12 cellular contexts compared by ENCODE assay signal in the genomic region with DNA sequence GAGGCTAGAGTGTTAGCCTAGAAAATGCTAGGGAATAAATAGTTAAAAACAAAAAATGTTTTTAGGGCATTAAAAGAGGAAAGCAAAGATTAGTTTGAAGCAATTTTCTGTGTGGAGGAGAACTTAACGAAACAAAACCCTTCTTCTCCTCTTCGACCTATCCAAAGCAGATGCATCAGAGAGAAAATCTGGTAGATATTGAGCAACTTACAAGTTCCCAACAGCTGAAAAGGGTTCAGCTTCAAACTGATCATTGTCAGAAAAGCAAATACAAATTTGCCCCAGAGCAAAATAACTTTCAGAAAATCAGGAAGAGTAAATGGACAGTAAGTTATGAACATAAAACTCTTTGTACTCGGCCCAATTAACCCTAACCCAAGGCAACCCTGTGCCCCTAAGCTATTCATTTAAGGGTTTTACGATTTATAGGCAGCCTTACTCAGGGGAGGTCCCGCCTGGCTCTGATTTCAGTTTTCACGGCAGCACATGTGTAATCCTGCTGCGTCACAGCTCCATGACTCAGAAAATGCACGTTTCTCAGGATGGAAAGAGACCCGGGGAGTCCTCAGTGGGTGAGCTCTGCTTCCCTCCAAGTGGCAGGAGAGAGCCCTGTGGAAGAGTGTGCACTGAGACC.
DNase-seq lines count a peak whose midpoint lies in the region; ATAC-seq and TF ChIP-seq lines count a peak whose summit lies in the region.
"Had no signal": no experiment of that assay in that cellular context is flagged by ENCODE, and none has a peak within 500 bp of the region (broad histone marks: within the 10 kb centered on the region; RNA-seq: fewer than 3 reads in every experiment).

No MANE protein-coding gene starts in this region.

- ATAC-seq in sciatic nerve (peak; percentile 90), HG02885 (IDR thresholded peaks at IDR 0.05; ENCODE audit: poor library complexity, unreplicated experiment) (no peak)
- no peak for ATAC-seq in activated CD8-positive, alpha-beta T cell treated with anti-CD3 and anti-CD28 coated beads, Interleukin-2, amount 10 ng/mL, durations not matched to agents 7 days and 5 days
- ATAC-seq: left cardiac atrium had no signal

- no peaks in the 10 kb centered on the region for H3K4me1 Mint-ChIP-seq in activated CD8-positive, alpha-beta T cell treated with anti-CD3 and anti-CD28 coated beads, Interleukin-2, amount 10 ng/mL, durations not matched to agents 7 days and 5 days (ENCODE audit: low read depth)

- no peak for TF ChIP-seq EP300 in esophagus muscularis mucosa (IDR thresholded peaks at IDR 0.05)

- H3K79me2 ChIP-seq in OCI-LY7 (ENCODE audit: insufficient read depth, low read depth, low read length): no peaks in the 10 kb centered on the region

- TF ChIP-seq POLR2A in esophagus muscularis mucosa (IDR thresholded peaks at IDR 0.05; ENCODE audit: low read depth): no peak

- no peak overlapping the region for H2AFZ ChIP-seq in OCI-LY7 (ENCODE audit: low read length)

- no peaks in the 10 kb centered on the region; the same call in 1 of the 2 replicates for H3K4me1 ChIP-seq in SJCRH30
- no peaks in the 10 kb centered on the region for H3K4me1 ChIP-seq in esophagus muscularis mucosa
- no peaks in the 10 kb centered on the region for H3K4me1 ChIP-seq in OCI-LY7 (ENCODE audit: insufficient read depth, low read length, poor library complexity, severe bottlenecking)

- 34% methylated on average over 9 of the region's 9 CpGs for WGBS in esophagus muscularis mucosa

- H3K4me2 ChIP-seq in OCI-LY7 (ENCODE audit: low read length): no peak overlapping the region

- H3K36me3 ChIP-seq in SJCRH30 (no peaks in the 10 kb centered on the region), esophagus muscularis mucosa (no peaks in the 10 kb centered on the region), OCI-LY7 (ENCODE audit: insufficient read depth, low read length) (no peaks in the 10 kb centered on the region)

- no peak overlapping the region for H3K4me3 Mint-ChIP-seq in activated CD8-positive, alpha-beta T cell treated with anti-CD3 and anti-CD28 coated beads, Interleukin-2, amount 10 ng/mL, durations not matched to agents 7 days and 5 days
- H3K4me3 Mint-ChIP-seq: T-helper 1 cell treated with Interleukin-12 subunit alpha and Interleukin-12 subunit beta and Interleukin-4 antibody, amounts not matched to agents 30 μg/mL and 1 μg/mL, for 36 hours had no signal

- intact Hi-C loops in esophagus muscularis mucosa (cut with DNase I): no loop called here
- intact Hi-C loops in sciatic nerve (cut with DNase I): no loop called here
- intact Hi-C loops in OCI-LY7 (cut with micrococcal nuclease; ENCODE audit: unreplicated experiment): no loop called here

- H3K27ac ChIP-seq in SJCRH30 (no peak overlapping the region), esophagus muscularis mucosa (replicated peaks in 1 of 4) (no peak overlapping the region), OCI-LY7 (ENCODE audit: low read depth, low read length, poor library complexity, severe bottlenecking) (no peak overlapping the region)

- H3K9me2 ChIP-seq in OCI-LY7 (ENCODE audit: insufficient read depth, low read length): no peaks in the 10 kb centered on the region

- DNase-seq in GM03348 (ENCODE audit: low spot score): peak; percentile 63
- DNase-seq in SJCRH30: peak; percentile 35 to 53
- peak; percentile 90 for DNase-seq in esophagus muscularis mucosa (ENCODE audit: extremely low spot score)
- DNase-seq in sciatic nerve (ENCODE audit: low spot score): peak; percentile 64
- DNase-seq in activated CD4-positive, CD25-positive, alpha-beta regulatory T cell treated with anti-CD3 and anti-CD28 coated beads, Interleukin-2, amount 50 U/mL, for 72 hours: no peak
- DNase-seq in activated CD8-positive, alpha-beta T cell treated with anti-CD3 and anti-CD28 coated beads, Interleukin-2, amount 10 ng/mL, durations not matched to agents 7 days and 5 days: no peak
- DNase-seq in OCI-LY7 (ENCODE audit: low spot score): no peak
- DNase-seq: left cardiac atrium, NCI-H446 treated with DMSO at 0.1 percent for 48 hours had no signal

- no peak overlapping the region for H3K4me3 ChIP-seq in SJCRH30
- no peak overlapping the region for H3K4me3 ChIP-seq in esophagus muscularis mucosa
- no peak overlapping the region for H3K4me3 ChIP-seq in OCI-LY7 (ENCODE audit: low read depth, low read length, poor library complexity, severe bottlenecking)

- H4K20me1 ChIP-seq in OCI-LY7 (ENCODE audit: insufficient read depth, low read length): no peaks in the 10 kb centered on the region

- H3K9me3 Mint-ChIP-seq in activated CD8-positive, alpha-beta T cell treated with anti-CD3 and anti-CD28 coated beads, Interleukin-2, amount 10 ng/mL, durations not matched to agents 7 days and 5 days (ENCODE audit: insufficient read depth): peaks cover 4% of the 10 kb centered on the region

- no peaks in the 10 kb centered on the region for H3K27me3 Mint-ChIP-seq in activated CD8-positive, alpha-beta T cell treated with anti-CD3 and anti-CD28 coated beads, Interleukin-2, amount 10 ng/mL, durations not matched to agents 7 days and 5 days (ENCODE audit: low read depth)

- BruUV-seq in OCI-LY7 (replicated peaks; lab: Mats Ljungman, UMichigan): no TSS peak

- no peak overlapping the region for H3K27ac Mint-ChIP-seq in activated CD8-positive, alpha-beta T cell treated with anti-CD3 and anti-CD28 coated beads, Interleukin-2, amount 10 ng/mL, durations not matched to agents 7 days and 5 days
- H3K27ac Mint-ChIP-seq: progenitor cell of endocrine pancreas; T-helper 1 cell treated with Interleukin-12 subunit alpha and Interleukin-12 subunit beta and Interleukin-4 antibody, amounts not matched to agents 30 μg/mL and 1 μg/mL, for 36 hours had no signal

- H3K27me3 ChIP-seq in SJCRH30 (peaks cover 8% of the 10 kb centered on the region; the same call in 1 of the 2 replicates), esophagus muscularis mucosa (no peaks in the 10 kb centered on the region)

- H3K9me3 ChIP-seq in SJCRH30 (replicated peaks) (no peaks in the 10 kb centered on the region), esophagus muscularis mucosa (no peaks in the 10 kb centered on the region), OCI-LY7 (ENCODE audit: low read length) (no peaks in the 10 kb centered on the region)

- CTCF ChIA-PET in activated CD8-positive, alpha-beta T cell treated with anti-CD3 and anti-CD28 coated beads, Interleukin-2, amount 10 ng/mL, durations not matched to agents 7 days and 5 days (lab: Charles Lee): no interaction called here
- CTCF ChIA-PET in OCI-LY7 (lab: Charles Lee; ENCODE audit: unreplicated experiment): no interaction called here

- POLR2A ChIA-PET in activated CD8-positive, alpha-beta T cell treated with anti-CD3 and anti-CD28 coated beads, Interleukin-2, amount 10 ng/mL, durations not matched to agents 7 days and 5 days (lab: Charles Lee): no interaction called here
- POLR2A ChIA-PET in OCI-LY7 (lab: Charles Lee): no interaction called here

- no peak for TF ChIP-seq CTCF in esophagus muscularis mucosa (IDR thresholded peaks at IDR 0.05)
- TF ChIP-seq CTCF in OCI-LY7 (conservative IDR thresholded peaks at IDR 0.05; ENCODE audit: low read length): no peak

- H3K36me3 Mint-ChIP-seq in activated CD8-positive, alpha-beta T cell treated with anti-CD3 and anti-CD28 coated beads, Interleukin-2, amount 10 ng/mL, durations not matched to agents 7 days and 5 days (ENCODE audit: low read depth): no peaks in the 10 kb centered on the region

Comparison
In these comparisons a context has a peak if more than half of its experiments do, and no peak if none do; other contexts are left out.
1. DNase-seq: peak in GM03348 (single experiment), SJCRH30 (2 of 2), esophagus muscularis mucosa (single experiment) and sciatic nerve (single experiment); none in activated CD4-positive, CD25-positive, alpha-beta regulatory T cell treated with anti-CD3 and anti-CD28 coated beads, Interleukin-2, amount 50 U/mL, for 72 hours (single experiment), activated CD8-positive, alpha-beta T cell treated with anti-CD3 and anti-CD28 coated beads, Interleukin-2, amount 10 ng/mL, durations not matched to agents 7 days and 5 days (single experiment) and OCI-LY7 (single experiment).